Comparison of ENCODE assay signal across 9 cellular contexts in genomic region chr1:119613769-119614358, GRCh38. TPM values are rescaled to one million over a fixed set of nuclear protein-coding genes. Genes with fewer than 3 reads are reported as not detected.
DNase-seq lines count a peak whose midpoint lies in the region; ATAC-seq, FAIRE-seq and TF ChIP-seq lines count a peak whose summit lies in the region.
"Had no signal": no experiment of that assay in that cellular context is flagged by ENCODE, and none has a peak within 500 bp of the region (broad histone marks: within the 10 kb centered on the region; RNA-seq: fewer than 3 reads in every experiment).

No MANE protein-coding gene starts in this region.

- intact Hi-C loops in CD14-positive monocyte (cut with micrococcal nuclease), result loop anchor here (1.0 to 10.0 kb wide), 4 partner anchors 48 to 67 kb away; no protein-coding TSS in a partner anchor
- intact Hi-C loops in lower lobe of right lung (cut with DNase I), result no loop called here

- H3K4me1 ChIP-seq in lower lobe of right lung, result peaks cover 12% of the 10 kb centered on the region

- H3K4me3 ChIP-seq in lower lobe of right lung, result no peak overlapping the region

- H3K27me3 Mint-ChIP-seq in CD14-positive monocyte (ENCODE audit: low read depth in 3 of 3), result peaks cover 1 to 5% (median 2%) of the 10 kb centered on the region in 3 donors

- ATAC-seq in HG03280 (IDR thresholded peaks at IDR 0.05; ENCODE audit: unreplicated experiment) (peak; percentile 86), lower lobe of right lung (peak; percentile 89 to 90)

- no peak overlapping the region for H3K4me3 Mint-ChIP-seq in CD14-positive monocyte
- H3K4me3 Mint-ChIP-seq: IgD-negative memory B cell had no signal

- peak; percentile 90 for FAIRE-seq in GM19239 (lab: Jason Lieb, UNC)

- no peaks in the 10 kb centered on the region for H3K36me3 ChIP-seq in lower lobe of right lung

- peak; percentile 85 for TF ChIP-seq CTCF in CD14-positive monocyte (IDR thresholded peaks at IDR 0.05)
- peak; percentile 74 for TF ChIP-seq CTCF in lower lobe of right lung (IDR thresholded peaks at IDR 0.05)

- no peaks in the 10 kb centered on the region for H3K9me3 Mint-ChIP-seq in CD14-positive monocyte
- H3K9me3 Mint-ChIP-seq: IgD-negative memory B cell had no signal

- H3K27ac Mint-ChIP-seq in CD14-positive monocyte, result no peak overlapping the region
- H3K27ac Mint-ChIP-seq: IgD-negative memory B cell had no signal

- peaks cover 16% of the 10 kb centered on the region for H3K4me1 Mint-ChIP-seq in CD14-positive monocyte

- peak; percentile 82 for DNase-seq in CD14-positive monocyte (ENCODE audit: low spot score)
- no peak for DNase-seq in GM19239 (ENCODE audit: insufficient read length, low spot score)
- DNase-seq in NCI-H460 (ENCODE audit: extremely low read depth, low read depth), result peak; percentile 73
- peak; percentile 14 to 41 for DNase-seq in activated CD4-positive, alpha-beta T cell treated with anti-CD3 and anti-CD28 coated beads for 4 hours
- peak; percentile 73 for DNase-seq in dedifferentiated amniotic fluid mesenchymal stem cell (ENCODE audit: extremely low spot score)
- DNase-seq in lower lobe of right lung, result peak; percentile 82
- peak; percentile 22 for DNase-seq in stimulated activated CD8-positive, alpha-beta memory T cell treated with anti-CD3 and anti-CD28 coated beads, Interleukin-12 subunit alpha, Interleukin-12 subunit beta, amount 100 ng/mL, for 24 hours (ENCODE audit: extremely low read depth)

- H3K36me3 Mint-ChIP-seq in CD14-positive monocyte, result peaks cover 4 to 6% of the 10 kb centered on the region in 2 donors
- H3K36me3 Mint-ChIP-seq: IgD-negative memory B cell had no signal

- no peaks in the 10 kb centered on the region for H3K27me3 ChIP-seq in lower lobe of right lung (ENCODE audit: low read depth)

- no peaks in the 10 kb centered on the region for H3K9me3 ChIP-seq in lower lobe of right lung

- no peak overlapping the region for H3K27ac ChIP-seq in lower lobe of right lung

RNA-seq across cellular contexts. Expression of gene ZNF697, which starts 34.2 kb away (rescaled TPM):
- under 1 TPM; 0.37 to 0.49 TPM for polyA plus RNA-seq in CD14-positive monocyte
- 1.8 and 3.2 TPM in 2 replicates for total RNA-seq in NCI-H460 (2014; rRNA removed; shearing (Covaris generic))
- polyA plus RNA-seq in NCI-H460 (2014; cell fraction: nucleus; rRNA removed), result 0.55 and 0.67 TPM in 2 replicates
- total RNA-seq in lower lobe of right lung, result 8.7 TPM
- polyA plus RNA-seq: IgD-negative memory B cell had no signal
